ENCODE assay signal across 1 cellular context in genomic region chr12:28460420-28461130, GRCh38.
TF ChIP-seq lines count a peak whose summit lies in the region.

No MANE protein-coding gene starts in this region.

TF ChIP-seq in WTC11, 78 proteins besides CTCF, POLR2A, EP300 and RAD21 (continued from another document):
- TF ChIP-seq ZNF512 (CRISPR knock-in tag; IDR thresholded peaks at IDR 0.05; ENCODE audit: borderline replicate concordance) (no peak), JAZF1 (CRISPR knock-in tag; IDR thresholded peaks at IDR 0.05) (no peak), ZNF423 (CRISPR knock-in tag; IDR thresholded peaks at IDR 0.05) (no peak), ZMAT4 (CRISPR knock-in tag; IDR thresholded peaks at IDR 0.05) (no peak), NFATC4 (CRISPR knock-in tag; IDR thresholded peaks at IDR 0.05) (no peak), EMX1 (CRISPR knock-in tag; IDR thresholded peaks at IDR 0.05) (no peak), ZBTB43 (CRISPR knock-in tag; IDR thresholded peaks at IDR 0.05) (no peak), ZNF138 (CRISPR knock-in tag; conservative IDR thresholded peaks at IDR 0.05) (no peak), NR3C1 (CRISPR knock-in tag; conservative IDR thresholded peaks at IDR 0.05; ENCODE audit: low read depth) (no peak)
TF ChIP-seq in WTC11: peak in this region for 0.
